8 cellular contexts compared by ENCODE assay signal in the genomic region with DNA sequence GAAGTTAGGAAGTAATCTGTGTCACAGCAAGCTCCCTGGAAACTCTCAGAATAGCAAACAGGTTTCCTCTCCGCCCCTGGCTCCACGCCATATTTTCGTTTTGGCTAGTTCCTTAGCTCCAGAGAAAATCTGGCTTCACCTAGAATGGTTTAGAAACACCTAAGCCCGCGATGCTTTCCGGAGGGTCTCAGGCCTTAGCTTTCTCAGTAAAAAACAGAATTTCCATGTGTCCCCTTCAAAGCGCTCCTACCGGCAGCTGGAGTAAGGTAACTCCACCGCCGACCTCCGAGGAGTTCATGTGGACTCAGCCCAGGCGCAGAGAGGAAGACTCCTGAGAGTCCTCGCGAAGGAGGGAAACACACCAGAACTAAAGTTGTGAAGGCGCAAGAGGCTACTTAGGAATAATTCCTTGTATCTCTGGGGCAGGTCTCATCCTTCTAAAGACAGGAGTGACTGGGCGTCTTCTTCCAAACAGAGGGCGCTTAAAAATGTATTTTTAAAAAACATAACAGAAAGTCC. TPM values are rescaled to one million over a fixed set of nuclear protein-coding genes. Genes with fewer than 3 reads are reported as not detected.
DNase-seq lines count a peak whose midpoint lies in the region; ATAC-seq and TF ChIP-seq lines count a peak whose summit lies in the region.

No MANE protein-coding gene starts in this region.

- peak; percentile 38 for ATAC-seq in activated T-helper 17 cell treated with anti-CD3 and anti-CD28 coated beads, Interleukin-2, amount 50 U/mL, for 72 hours (replicated peaks)
- ATAC-seq in GM19395 (IDR thresholded peaks at IDR 0.05; ENCODE audit: unreplicated experiment) = no peak
- ATAC-seq in GM18511 (IDR thresholded peaks at IDR 0.05; ENCODE audit: unreplicated experiment) = no peak

- DNase-seq in NCI-H748 (lab: John Stamatoyannopoulos, UW; ENCODE audit: unreplicated experiment) (peak; percentile 62), NCI-H748 treated with DMSO at 0.1 percent for 48 hours (lab: John Stamatoyannopoulos, UW) (no peak), NCI-H2171 treated with DMSO at 0.1 percent for 48 hours (lab: John Stamatoyannopoulos, UW) (peak; percentile 46), glomerular visceral epithelial cell (ENCODE audit: extremely low spot score) (peak; percentile 22)

- H3K4me3 Mint-ChIP-seq in activated T-helper 17 cell treated with anti-CD3 and anti-CD28 coated beads, Interleukin-2, amount 50 U/mL, for 72 hours = peak overlapping the region; percentile 78

- H3K27ac ChIP-seq in neutrophil = peak overlapping the region; percentile 88

- H3K27me3 ChIP-seq in neutrophil = no peaks in the 10 kb centered on the region

- H3K4me1 Mint-ChIP-seq in activated T-helper 17 cell treated with anti-CD3 and anti-CD28 coated beads, Interleukin-2, amount 50 U/mL, for 72 hours = peaks cover 32% of the 10 kb centered on the region

- H3K4me3 ChIP-seq in neutrophil (ENCODE audit: low read depth in 1 of 2, low read length in 1 of 2) = peak overlapping the region; percentile 81 to 97

- H3K4me1 ChIP-seq in neutrophil (ENCODE audit: control insufficient read depth in 1 of 2, insufficient read depth in 1 of 2, low read depth in 1 of 2, low read length in 1 of 2) = peaks cover 53 to 65% of the 10 kb centered on the region in 2 experiments

- no peaks in the 10 kb centered on the region for H3K27me3 Mint-ChIP-seq in activated T-helper 17 cell treated with anti-CD3 and anti-CD28 coated beads, Interleukin-2, amount 50 U/mL, for 72 hours

- peaks cover 45% of the 10 kb centered on the region for H3K36me3 Mint-ChIP-seq in activated T-helper 17 cell treated with anti-CD3 and anti-CD28 coated beads, Interleukin-2, amount 50 U/mL, for 72 hours (ENCODE audit: low read depth)

- H3K36me3 ChIP-seq in neutrophil = no peaks in the 10 kb centered on the region

- no peak for TF ChIP-seq CTCF in neutrophil (IDR thresholded peaks at IDR 0.05)

- H3K27ac Mint-ChIP-seq in activated T-helper 17 cell treated with anti-CD3 and anti-CD28 coated beads, Interleukin-2, amount 50 U/mL, for 72 hours = peak overlapping the region; percentile 70

- no peaks in the 10 kb centered on the region for H3K9me3 Mint-ChIP-seq in activated T-helper 17 cell treated with anti-CD3 and anti-CD28 coated beads, Interleukin-2, amount 50 U/mL, for 72 hours

- no peaks in the 10 kb centered on the region for H3K9me3 ChIP-seq in neutrophil

RNA-seq across cellular contexts. Expression of gene KIAA0040, which starts 0.4 kb away (rescaled TPM):
- total RNA-seq in activated T-helper 17 cell treated with anti-CD3 and anti-CD28 coated beads, Interleukin-2, amount 50 U/mL, for 72 hours = 10 to 100 TPM; 34.8 to 39.4 TPM
